Comparison of ENCODE assay signal across 12 cellular contexts in genomic region chr12:57619434-57620244, GRCh38. TPM values are rescaled to one million over a fixed set of nuclear protein-coding genes. Genes with fewer than 3 reads are reported as not detected.
DNase-seq lines count a peak whose midpoint lies in the region; ATAC-seq and TF ChIP-seq lines count a peak whose summit lies in the region.
"Had no signal": no experiment of that assay in that cellular context is flagged by ENCODE, and none has a peak within 500 bp of the region (broad histone marks: within the 10 kb centered on the region; RNA-seq: fewer than 3 reads in every experiment).

No MANE protein-coding gene starts in this region.

- intact Hi-C loops in left colon (cut with DNase I, micrococcal nuclease): loop anchor here in 1 of 2 donors (5.0 kb wide), 1 partner anchor 37 kb away; no protein-coding TSS in a partner anchor
- intact Hi-C loops in tibial artery (cut with DNase I; ENCODE audit: low total_unique reads): loop anchor here (2.0 to 10.0 kb wide), 3 partner anchors 37 to 135 kb away; partner anchors contain the start of genes DDIT3, MARS1 and MBD6

- H3K27ac Mint-ChIP-seq in activated naive CD8-positive, alpha-beta T cell: no peak overlapping the region
- no peak overlapping the region for H3K27ac Mint-ChIP-seq in activated naive CD8-positive, alpha-beta T cell treated with anti-CD3 and anti-CD28 coated beads, Interleukin-2, amount 50 U/mL, for 24 hours
- no peak overlapping the region for H3K27ac Mint-ChIP-seq in stimulated activated effector memory CD8-positive, alpha-beta T cell treated with anti-CD3 and anti-CD28 coated beads, Interleukin-12 subunit alpha, Interleukin-12 subunit beta, amount 100 ng/mL, for 72 hours

- no peaks in the 10 kb centered on the region for H3K9me3 Mint-ChIP-seq in activated naive CD8-positive, alpha-beta T cell (ENCODE audit: low read depth)
- no peaks in the 10 kb centered on the region for H3K9me3 Mint-ChIP-seq in activated naive CD8-positive, alpha-beta T cell treated with anti-CD3 and anti-CD28 coated beads, Interleukin-2, amount 50 U/mL, for 24 hours
- no peaks in the 10 kb centered on the region for H3K9me3 Mint-ChIP-seq in stimulated activated effector memory CD8-positive, alpha-beta T cell treated with anti-CD3 and anti-CD28 coated beads, Interleukin-12 subunit alpha, Interleukin-12 subunit beta, amount 100 ng/mL, for 72 hours

- peaks cover 0 to 4% of the 10 kb centered on the region in 2 donors for H3K27me3 ChIP-seq in tibial artery
- H3K27me3 ChIP-seq: ascending aorta had no signal

- peaks cover 20 to 42% (median 27%) of the 10 kb centered on the region in 3 donors for H3K36me3 ChIP-seq in tibial artery

- no peak for TF ChIP-seq CTCF in tibial artery (IDR thresholded peaks at IDR 0.05)

- H3K27ac ChIP-seq in tibial artery: no peak overlapping the region
- H3K27ac ChIP-seq: ascending aorta had no signal

- no peak overlapping the region for H3K4me3 ChIP-seq in tibial artery
- H3K4me3 ChIP-seq: ascending aorta, lung had no signal

- peaks cover 0 to 28% (median 21%) of the 10 kb centered on the region in 4 donors for H3K4me1 ChIP-seq in tibial artery

- H3K4me1 Mint-ChIP-seq in activated naive CD8-positive, alpha-beta T cell (ENCODE audit: low read depth): peaks cover 23% of the 10 kb centered on the region
- peaks cover 24% of the 10 kb centered on the region for H3K4me1 Mint-ChIP-seq in activated naive CD8-positive, alpha-beta T cell treated with anti-CD3 and anti-CD28 coated beads, Interleukin-2, amount 50 U/mL, for 24 hours
- peaks cover 34% of the 10 kb centered on the region for H3K4me1 Mint-ChIP-seq in stimulated activated effector memory CD8-positive, alpha-beta T cell treated with anti-CD3 and anti-CD28 coated beads, Interleukin-12 subunit alpha, Interleukin-12 subunit beta, amount 100 ng/mL, for 72 hours

- DNase-seq in activated naive CD8-positive, alpha-beta T cell treated with anti-CD3 and anti-CD28 coated beads, Interleukin-2, amount 50 U/mL, for 24 hours: no peak
- DNase-seq in activated naive CD4-positive, alpha-beta T cell treated with anti-CD3 and anti-CD28 coated beads, Interleukin-2, amount 50 U/mL, for 16 hours: peak; percentile 34
- peak in 1 of 2 donors; percentile 60 for DNase-seq in left colon
- no peak for DNase-seq in stimulated activated effector memory CD8-positive, alpha-beta T cell treated with anti-CD3 and anti-CD28 coated beads, Interleukin-12 subunit alpha, Interleukin-12 subunit beta, amount 100 ng/mL, for 72 hours (ENCODE audit: low spot score in 2 of 2)
- no peak for DNase-seq in tibial artery
- no peak for DNase-seq in inferior parietal cortex (ENCODE audit: extremely low spot score)
- DNase-seq: NCI-H2107; stimulated activated CD4-positive, alpha-beta T cell treated with anti-CD3 and anti-CD28 coated beads, Interleukin-12 subunit alpha, Interleukin-12 subunit beta, amount 100 ng/mL, for 4 hours had no signal

- H3K36me3 Mint-ChIP-seq in activated naive CD8-positive, alpha-beta T cell: peaks cover 3% of the 10 kb centered on the region
- no peaks in the 10 kb centered on the region for H3K36me3 Mint-ChIP-seq in activated naive CD8-positive, alpha-beta T cell treated with anti-CD3 and anti-CD28 coated beads, Interleukin-2, amount 50 U/mL, for 24 hours (ENCODE audit: low read depth)
- H3K36me3 Mint-ChIP-seq in stimulated activated effector memory CD8-positive, alpha-beta T cell treated with anti-CD3 and anti-CD28 coated beads, Interleukin-12 subunit alpha, Interleukin-12 subunit beta, amount 100 ng/mL, for 72 hours: no peaks in the 10 kb centered on the region

- no peaks in the 10 kb centered on the region for H3K9me3 ChIP-seq in tibial artery
- H3K9me3 ChIP-seq: ascending aorta had no signal

- H3K4me3 Mint-ChIP-seq in activated naive CD8-positive, alpha-beta T cell: peak overlapping the region; percentile 86
- H3K4me3 Mint-ChIP-seq in activated naive CD8-positive, alpha-beta T cell treated with anti-CD3 and anti-CD28 coated beads, Interleukin-2, amount 50 U/mL, for 24 hours: no peak overlapping the region
- peak overlapping the region; percentile 47 for H3K4me3 Mint-ChIP-seq in stimulated activated effector memory CD8-positive, alpha-beta T cell treated with anti-CD3 and anti-CD28 coated beads, Interleukin-12 subunit alpha, Interleukin-12 subunit beta, amount 100 ng/mL, for 72 hours

- ATAC-seq in activated naive CD8-positive, alpha-beta T cell treated with anti-CD3 and anti-CD28 coated beads, Interleukin-2, amount 50 U/mL, for 24 hours: no peak
- ATAC-seq in left colon (peak; percentile 85), HG03196 (IDR thresholded peaks at IDR 0.05; ENCODE audit: unreplicated experiment) (no peak)
- ATAC-seq in stimulated activated effector memory CD8-positive, alpha-beta T cell treated with anti-CD3 and anti-CD28 coated beads, Interleukin-12 subunit alpha, Interleukin-12 subunit beta, amount 100 ng/mL, for 72 hours: peak; percentile 52

- H3K27me3 Mint-ChIP-seq in activated naive CD8-positive, alpha-beta T cell: peaks cover 57% of the 10 kb centered on the region
- H3K27me3 Mint-ChIP-seq in activated naive CD8-positive, alpha-beta T cell treated with anti-CD3 and anti-CD28 coated beads, Interleukin-2, amount 50 U/mL, for 24 hours: peaks cover 87% of the 10 kb centered on the region

RNA-seq across cellular contexts. Expression of gene ARHGEF25, which starts 8.4 kb away (rescaled TPM):
- total RNA-seq in left colon: 10 to 100 TPM in 1 of 2 donors, 1 to 10 TPM in 1; 3.1 to 14.9 TPM

RNA-seq across cellular contexts. Expression of gene B4GALNT1, which starts 13.4 kb away (rescaled TPM):
- total RNA-seq in left colon: under 1 TPM; 0.34 to 0.98 TPM

RNA-seq across cellular contexts. Expression of gene DTX3, which starts 15.0 kb away (rescaled TPM):
- 10 to 100 TPM in 1 of 2 donors, 1 to 10 TPM in 1; 3.7 to 10.2 TPM for total RNA-seq in left colon

RNA-seq across cellular contexts. Expression of gene PIP4K2C, which starts 28.6 kb away (rescaled TPM):
- 10 to 100 TPM; 63.5 to 67.9 TPM for total RNA-seq in left colon

Comparison
In these comparisons a context has a peak if more than half of its experiments do, and no peak if none do; other contexts are left out.
1. ATAC-seq: peak in left colon (single experiment) and stimulated activated effector memory CD8-positive, alpha-beta T cell treated with anti-CD3 and anti-CD28 coated beads, Interleukin-12 subunit alpha, Interleukin-12 subunit beta, amount 100 ng/mL, for 72 hours (single experiment); none in activated naive CD8-positive, alpha-beta T cell treated with anti-CD3 and anti-CD28 coated beads, Interleukin-2, amount 50 U/mL, for 24 hours (single experiment) and HG03196 (single experiment).